In the genomic region with DNA sequence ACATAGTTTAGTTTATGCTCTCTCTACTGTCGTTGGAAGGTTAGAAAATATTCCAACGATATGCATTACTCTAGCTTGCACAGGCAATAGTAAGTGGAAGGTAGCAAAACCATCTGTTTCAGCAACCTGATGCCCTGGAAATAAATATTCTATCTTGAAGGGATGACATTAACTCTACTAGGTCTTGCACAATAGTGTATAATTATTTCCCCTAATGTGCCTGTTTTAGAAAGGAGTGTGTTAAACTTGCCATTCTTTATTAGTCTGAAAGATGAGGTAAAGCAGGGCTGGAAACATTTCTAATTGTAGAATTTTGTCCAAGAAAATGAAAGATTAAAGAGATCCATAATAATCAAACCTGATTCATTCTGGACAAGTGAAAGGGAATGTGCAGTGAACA, we compare ENCODE assay signal across 6 cellular contexts.
"Had no signal": no experiment of that assay in that cellular context is flagged by ENCODE, and none has a peak within 500 bp of the region (broad histone marks: within the 10 kb centered on the region; RNA-seq: fewer than 3 reads in every experiment).

No MANE protein-coding gene starts in this region.

- H3K4me2 ChIP-seq: KMS-11 had no signal

- FAIRE-seq: HTR-8/SVneo, K562 had no signal

- DNase-seq: KBM-7, KG1 had no signal

- ATAC-seq: K562 had no signal

- H3K4me3 ChIP-seq: K562 had no signal

- H3K27ac ChIP-seq: HL-60, KMS-11 had no signal

- H3K9ac ChIP-seq: KMS-11 had no signal
